In the genomic region with DNA sequence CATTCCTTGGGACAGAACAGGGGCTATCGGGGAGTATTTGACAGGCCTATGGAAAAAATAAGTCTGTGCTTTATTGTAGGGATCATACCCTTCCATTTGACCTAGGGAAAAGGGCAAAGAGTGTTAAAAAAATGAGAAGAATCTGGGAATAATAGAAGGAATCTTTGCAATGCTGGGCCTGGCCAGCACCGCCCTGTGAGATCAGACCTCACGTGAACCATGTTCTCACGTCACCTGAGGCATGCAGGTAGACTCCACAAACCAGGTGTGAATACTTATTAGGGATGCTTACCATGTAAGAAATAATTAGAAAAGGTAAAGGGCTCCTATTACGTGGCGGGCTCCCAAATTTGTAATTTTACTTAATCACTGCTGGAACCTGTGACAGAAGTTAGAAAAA, we compare ENCODE assay signal across 1 cellular context.
TF ChIP-seq lines count a peak whose summit lies in the region.

No MANE protein-coding gene starts in this region.

TF ChIP-seq in Ishikawa, 13 proteins besides CTCF, POLR2A, EP300 and RAD21 (continued from another document):
- TF ChIP-seq, protein P1, sequence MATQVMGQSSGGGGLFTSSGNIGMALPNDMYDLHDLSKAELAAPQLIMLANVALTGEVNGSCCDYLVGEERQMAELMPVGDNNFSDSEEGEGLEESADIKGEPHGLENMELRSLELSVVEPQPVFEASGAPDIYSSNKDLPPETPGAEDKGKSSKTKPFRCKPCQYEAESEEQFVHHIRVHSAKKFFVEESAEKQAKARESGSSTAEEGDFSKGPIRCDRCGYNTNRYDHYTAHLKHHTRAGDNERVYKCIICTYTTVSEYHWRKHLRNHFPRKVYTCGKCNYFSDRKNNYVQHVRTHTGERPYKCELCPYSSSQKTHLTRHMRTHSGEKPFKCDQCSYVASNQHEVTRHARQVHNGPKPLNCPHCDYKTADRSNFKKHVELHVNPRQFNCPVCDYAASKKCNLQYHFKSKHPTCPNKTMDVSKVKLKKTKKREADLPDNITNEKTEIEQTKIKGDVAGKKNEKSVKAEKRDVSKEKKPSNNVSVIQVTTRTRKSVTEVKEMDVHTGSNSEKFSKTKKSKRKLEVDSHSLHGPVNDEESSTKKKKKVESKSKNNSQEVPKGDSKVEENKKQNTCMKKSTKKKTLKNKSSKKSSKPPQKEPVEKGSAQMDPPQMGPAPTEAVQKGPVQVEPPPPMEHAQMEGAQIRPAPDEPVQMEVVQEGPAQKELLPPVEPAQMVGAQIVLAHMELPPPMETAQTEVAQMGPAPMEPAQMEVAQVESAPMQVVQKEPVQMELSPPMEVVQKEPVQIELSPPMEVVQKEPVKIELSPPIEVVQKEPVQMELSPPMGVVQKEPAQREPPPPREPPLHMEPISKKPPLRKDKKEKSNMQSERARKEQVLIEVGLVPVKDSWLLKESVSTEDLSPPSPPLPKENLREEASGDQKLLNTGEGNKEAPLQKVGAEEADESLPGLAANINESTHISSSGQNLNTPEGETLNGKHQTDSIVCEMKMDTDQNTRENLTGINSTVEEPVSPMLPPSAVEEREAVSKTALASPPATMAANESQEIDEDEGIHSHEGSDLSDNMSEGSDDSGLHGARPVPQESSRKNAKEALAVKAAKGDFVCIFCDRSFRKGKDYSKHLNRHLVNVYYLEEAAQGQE (IDR thresholded peaks at IDR 0.05; ENCODE audit: low read depth), result no peak
TF ChIP-seq in Ishikawa: peak in this region for 4.
